32 cellular contexts compared by ENCODE assay signal in genomic region chr7:77543910-77544309, GRCh38. TPM values are rescaled to one million over a fixed set of nuclear protein-coding genes. Genes with fewer than 3 reads are reported as not detected.
DNase-seq lines count a peak whose midpoint lies in the region; ATAC-seq, FAIRE-seq and TF ChIP-seq lines count a peak whose summit lies in the region.
"Had no signal": no experiment of that assay in that cellular context is flagged by ENCODE, and none has a peak within 500 bp of the region (broad histone marks: within the 10 kb centered on the region; RNA-seq: fewer than 3 reads in every experiment).

No MANE protein-coding gene starts in this region.

- peak overlapping the region; percentile 68 for H3K4me2 ChIP-seq in GM12878 (ENCODE audit: control insufficient read depth, insufficient read depth)

- 86% methylated on average over 4 of the region's 4 CpGs for WGBS in GM12878 (ENCODE audit: insufficient coverage, insufficient replicate concordance, low lambda C conversion rate, missing lambda C conversion rate)

- TF ChIP-seq POLR2A in GM12878 (IDR thresholded peaks at IDR 0.05; ENCODE audit: low read depth, low read length): no peak

- no peaks in the 10 kb centered on the region for H3K36me3 Mint-ChIP-seq in natural killer cell
- H3K36me3 Mint-ChIP-seq: CD8-positive, alpha-beta T cell; naive thymus-derived CD8-positive, alpha-beta T cell had no signal

- H3K9me3 ChIP-seq in AG04450 (ENCODE audit: control insufficient read depth, insufficient read depth, low read length) (no peaks in the 10 kb centered on the region), HEK293 (ENCODE audit: control insufficient read depth, insufficient read depth, low read depth, low read length) (no peaks in the 10 kb centered on the region), GM12878 (replicated peaks; ENCODE audit: control insufficient read depth, insufficient read depth, low read length) (no peaks in the 10 kb centered on the region)
- H3K9me3 ChIP-seq: body of pancreas, ovary, Peyer's patch, stomach, thyroid gland had no signal

- POLR2A ChIA-PET in AG04450 (lab: Yijun Ruan, JAX) (no interaction called here), HEK293 (lab: Yijun Ruan, JAX) (no interaction called here), GM12878 (lab: Charles Lee) (interaction anchor here (0.6 to 9.9 kb wide), 2 partner anchors 14 to 193 kb away, joined by 4 to 57 read pairs; no protein-coding TSS in a partner anchor)

- no TSS peak for BruUV-seq in GM12878 (replicated peaks; lab: Mats Ljungman, UMichigan)

- no peak overlapping the region for H2AFZ ChIP-seq in GM12878 (ENCODE audit: control insufficient read depth, low read depth, low read length)

- TF ChIP-seq EP300 in GM12878 (IDR thresholded peaks at IDR 0.05; ENCODE audit: borderline replicate concordance in 1 of 2, control insufficient read depth in 1 of 2, low read depth in 2 of 2, low read length in 2 of 2): no peak

- intact Hi-C loops in GM12878 (cut with micrococcal nuclease; ENCODE audit: unreplicated experiment) (no loop called here), natural killer cell (cut with micrococcal nuclease) (loop anchor here (2.0 kb wide), 2 partner anchors 17 to 189 kb away; no protein-coding TSS in a partner anchor)

- peak overlapping the region; percentile 21; the same call in 1 of the 2 replicates for H3K4me3 ChIP-seq in AG04450 (ENCODE audit: low read depth, low read length)
- H3K4me3 ChIP-seq in HEK293 (ENCODE audit: low read depth, low read length): no peak overlapping the region
- 0 out of 2 replicates have a peak overlapping the region, but pooled peaks have one; percentile 22 for H3K4me3 ChIP-seq in GM12878
- H3K4me3 ChIP-seq: body of pancreas, lung, ovary, Peyer's patch, stomach, thyroid gland had no signal

- peaks cover 61% of the 10 kb centered on the region for H3K79me2 ChIP-seq in GM12878 (ENCODE audit: control insufficient read depth, insufficient read depth, low read length)

- H3K4me1 ChIP-seq in HEK293 (ENCODE audit: control insufficient read depth, insufficient read depth, low read length) (peaks cover 9% of the 10 kb centered on the region), GM12878 (ENCODE audit: control insufficient read depth, insufficient read depth, low read length) (peaks cover 12% of the 10 kb centered on the region)

- H3K9me3 Mint-ChIP-seq in natural killer cell: no peaks in the 10 kb centered on the region
- H3K9me3 Mint-ChIP-seq: CD8-positive, alpha-beta T cell; naive thymus-derived CD8-positive, alpha-beta T cell had no signal

- in situ Hi-C loops in GM12878 (cut with MboI): no loop called here

- peak overlapping the region; percentile 49 for H3K4me3 Mint-ChIP-seq in natural killer cell
- H3K4me3 Mint-ChIP-seq: CD8-positive, alpha-beta T cell had no signal

- H3K27me3 Mint-ChIP-seq in natural killer cell (ENCODE audit: low read depth in 2 of 2): no peaks in the 10 kb centered on the region
- H3K27me3 Mint-ChIP-seq: naive thymus-derived CD8-positive, alpha-beta T cell had no signal

- ATAC-seq in GM12878 (peak; percentile 26), natural killer cell (peak; percentile 22 to 38 (median 31)), HG02610 (IDR thresholded peaks at IDR 0.05; ENCODE audit: unreplicated experiment) (no peak), HG03571 (IDR thresholded peaks at IDR 0.05; ENCODE audit: unreplicated experiment) (no peak)
- ATAC-seq: body of pancreas; CD8-positive, alpha-beta T cell; left cardiac atrium had no signal

- FAIRE-seq in GM12878 (lab: Jason Lieb, UNC): no peak
- FAIRE-seq: endometrium had no signal

- H3K9ac ChIP-seq in GM12878 (ENCODE audit: control insufficient read depth, insufficient read depth, low read length): no peak overlapping the region

- RAD21 ChIA-PET in GM12878 (lab: Charles Lee; ENCODE audit: unreplicated experiment): interaction anchor here (0.7 to 3.5 kb wide), 4 partner anchors 13 to 129 kb away, joined by 3 to 29 read pairs (median 10); partner anchors contain the start of gene GSAP

- CTCF ChIA-PET in AG04450 (lab: Charles Lee) (no interaction called here), HEK293 (lab: Yijun Ruan, JAX) (interaction anchor here (0.9 kb wide), 1 partner anchor 28 kb away, joined by 3 read pairs; no protein-coding TSS in a partner anchor), GM12878 (lab: Yijun Ruan, JAX) (interaction anchor here (0.8 to 2.3 kb wide), 4 partner anchors 8 to 119 kb away, joined by 3 to 12 read pairs (median 7); no protein-coding TSS in a partner anchor)

- DNase-seq in AG04450 (ENCODE audit: low read depth, low spot score) (no peak), GM12878 (ENCODE audit: low read depth, low spot score) (no peak), natural killer cell (no peak), NCI-H1092 treated with DMSO at 0.1 percent for 48 hours (lab: John Stamatoyannopoulos, UW) (no peak), NCI-H2227 (lab: John Stamatoyannopoulos, UW; ENCODE audit: unreplicated experiment) (no peak)
- DNase-seq: activated CD4-positive, alpha-beta T cell treated with anti-CD3 and anti-CD28 coated beads, Interleukin-2, amount 50 U/mL, for 1 hour; activated CD4-positive, CD25-positive, alpha-beta regulatory T cell; activated naive CD4-positive, alpha-beta T cell; body of pancreas; CD8-positive, alpha-beta T cell; cerebellar nuclear complex; dermis blood vessel endothelial cell; EL; H7; hippocampal formation; left cardiac atrium; naive thymus-derived CD8-positive, alpha-beta T cell; NCI-H1694; NCI-H446; NCI-H774; ovary; Peyer's patch; SIG-M5; stomach; SW 1271; T1000; thyroid gland had no signal

- H3K27ac ChIP-seq in AG04450 (ENCODE audit: low read depth, low read length) (no peak overlapping the region), HEK293 (ENCODE audit: extremely low read depth, low read depth, low read length) (no peak overlapping the region), GM12878 (ENCODE audit: control insufficient read depth, insufficient read depth) (peak overlapping the region; percentile 18; the same call in 1 of the 2 replicates)
- H3K27ac ChIP-seq: body of pancreas, ovary, Peyer's patch, stomach, thyroid gland had no signal

- H4K20me1 ChIP-seq in GM12878 (ENCODE audit: control insufficient read depth, insufficient read depth): no peaks in the 10 kb centered on the region

- H3K36me3 ChIP-seq in HEK293 (ENCODE audit: control insufficient read depth in 2 of 2, insufficient read depth in 1 of 2, low read length in 2 of 2): no peaks in the 10 kb centered on the region
- no peaks in the 10 kb centered on the region for H3K36me3 ChIP-seq in GM12878 (ENCODE audit: control insufficient read depth in 2 of 2, insufficient read depth in 2 of 2, low read length in 1 of 2)
- H3K36me3 ChIP-seq: ovary, Peyer's patch, stomach, thyroid gland had no signal

- SMC1A ChIA-PET in GM12878 (lab: Charles Lee; ENCODE audit: uncharacterized antibody, unreplicated experiment): interaction anchor here (1.1 to 6.8 kb wide), 6 partner anchors 14 to 154 kb away, joined by 3 to 66 read pairs (median 6); no protein-coding TSS in a partner anchor

- TF ChIP-seq CTCF in AG04450 (IDR thresholded peaks at IDR 0.05; ENCODE audit: low read depth, low read length) (no peak), HEK293 (tag by site-specific recombination; IDR thresholded peaks at IDR 0.05) (no peak), GM12878 (IDR thresholded peaks at IDR 0.05 in 2 of 3, conservative IDR thresholded peaks at IDR 0.05 in 1 of 3; ENCODE audit: control insufficient read depth in 2 of 3, extremely low read depth in 1 of 3, insufficient read depth in 1 of 3, low read depth in 3 of 3, low read length in 3 of 3) (no peak), natural killer cell (IDR thresholded peaks at IDR 0.05) (no peak)

- peak overlapping the region; percentile 80 to 82 for H3K27ac Mint-ChIP-seq in natural killer cell
- H3K27ac Mint-ChIP-seq: CD8-positive, alpha-beta T cell had no signal

- peaks cover 83 to 86% of the 10 kb centered on the region in 2 donors for H3K4me1 Mint-ChIP-seq in natural killer cell

- TF ChIP-seq RAD21 in GM12878 (IDR thresholded peaks at IDR 0.05; ENCODE audit: insufficient read depth, low read depth, low read length): no peak

- H3K27me3 ChIP-seq in AG04450 (ENCODE audit: control insufficient read depth, insufficient read depth, low read length): no peaks in the 10 kb centered on the region
- no peaks in the 10 kb centered on the region for H3K27me3 ChIP-seq in GM12878 (replicated peaks in 1 of 2; ENCODE audit: control insufficient read depth in 2 of 2, insufficient read depth in 2 of 2, low read length in 1 of 2)
- H3K27me3 ChIP-seq: body of pancreas, ovary, Peyer's patch, stomach, thyroid gland had no signal

TF ChIP-seq in HEK293, 187 proteins besides CTCF, POLR2A, EP300 and RAD21 (continues in another document):
- TF ChIP-seq ZNF701 (tag by site-specific recombination; IDR thresholded peaks at IDR 0.05): no peak

RNA-seq across cellular contexts. Expression of gene PTPN12, which starts 6.8 kb away (rescaled TPM):
- polyA plus RNA-seq in AG04450 (2011; rRNA removed) (41.4 and 45.3 TPM in 2 replicates), GM12878 (2011; rRNA removed) (43.1 and 45.7 TPM in 2 replicates), GM12878 (2014; fragmentation: Illumina TruSeq; extraction: Trizol) (52.9 and 63.3 TPM in 2 replicates), GM12878 (2014; fragmentation: Nextera tagmentation; extraction: Ambion mirVana) (10 to 100 TPM; 12.3 to 12.6 TPM), GM12878 (2014; rRNA removed) (16.6 and 16.9 TPM in 2 replicates), GM12878 (2016; fragmentation: Nextera tagmentation; extraction: Ambion mirVana) (1 to 10 TPM; 6.6 to 7.1 TPM)
- polyA minus RNA-seq in AG04450 (2011; rRNA and poly(A)+ RNA removed): 31.0 and 51.6 TPM in 2 replicates
- total RNA-seq in GM12878 (2013; cell fraction: nucleolus; rRNA removed): 151 and 156 TPM in 2 replicates
- total RNA-seq in GM12878 (2014; rRNA removed) (17.8 and 22.4 TPM in 2 replicates), GM12878 (2014; rRNA removed; fragmentation: Illumina TruSeq; extraction: Trizol) (23.7 and 26.3 TPM in 2 replicates), GM12878 (2021) (35.1 and 35.8 TPM in 2 replicates), natural killer cell (100 to 1,000 TPM; 261 to 396 (median 263) TPM)
- 7.7 TPM for polyA plus RNA-seq in GM12878 (2011; ENCODE audit: low read depth)
- polyA plus RNA-seq in GM12878 (2011; cell fraction: cytosol; rRNA removed): 21.4 and 23.6 TPM in 2 replicates
- 26.6 and 28.1 TPM in 2 replicates for polyA plus RNA-seq in GM12878 (2011; cell fraction: nucleus; rRNA removed)
- polyA plus RNA-seq in GM12878 (2012): 16.9 and 17.5 TPM in 2 replicates
- 43.7 and 78.6 TPM in 2 replicates for polyA minus RNA-seq in GM12878 (2011; rRNA and poly(A)+ RNA removed)
- polyA minus RNA-seq in GM12878 (2011; cell fraction: cytosol; rRNA and poly(A)+ RNA removed): 17.2 and 25.6 TPM in 2 replicates
- 26.6 and 45.6 TPM in 2 replicates for polyA minus RNA-seq in GM12878 (2011; cell fraction: nucleus; rRNA and poly(A)+ RNA removed)

Comparison
In these comparisons a context has a peak if more than half of its experiments do, and no peak if none do; other contexts are left out.
1. ATAC-seq: peak in GM12878 (single experiment) and natural killer cell (3 of 3); none in HG02610 (single experiment) and HG03571 (single experiment).